17 cellular contexts compared by ENCODE assay signal in the genomic region with DNA sequence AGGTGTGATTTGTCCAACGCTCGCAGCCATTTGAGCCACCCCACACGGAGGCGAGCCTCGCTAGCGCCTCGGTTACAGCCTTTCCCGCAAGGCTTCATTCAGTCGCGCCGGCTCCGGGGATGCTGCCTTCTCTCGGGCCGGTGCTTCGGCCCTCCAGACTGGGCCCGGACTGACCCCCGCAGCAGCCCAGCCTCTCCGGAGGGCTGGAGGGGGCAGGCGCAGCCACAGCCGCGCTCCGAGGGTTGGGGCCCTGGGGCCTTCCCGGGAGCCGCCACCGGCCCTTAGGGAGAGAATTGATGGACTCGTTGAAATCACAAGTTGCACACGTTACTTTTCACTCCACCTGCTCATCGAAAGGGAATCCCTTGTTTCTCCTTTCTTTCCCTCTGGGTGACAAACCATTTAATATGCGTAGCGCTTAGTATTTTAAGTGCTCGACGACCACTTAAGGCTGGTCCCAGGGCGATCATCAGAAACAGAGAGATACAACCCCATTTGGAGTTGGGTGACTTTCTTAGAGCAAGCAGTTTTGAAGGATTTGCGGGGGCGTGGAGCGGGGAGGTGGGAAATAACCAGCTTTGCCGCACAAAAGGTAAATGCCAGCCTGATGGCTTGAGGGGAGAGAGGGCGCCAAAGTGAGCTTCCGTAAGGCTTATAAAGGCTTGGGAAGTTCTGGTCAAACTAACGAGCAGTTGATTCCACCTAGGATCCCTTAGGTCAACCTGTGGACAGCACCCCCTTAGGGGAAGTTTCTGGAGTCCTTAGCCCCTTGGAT. TPM values are rescaled to one million over a fixed set of nuclear protein-coding genes. Genes with fewer than 3 reads are reported as not detected.
DNase-seq lines count a peak whose midpoint lies in the region; ATAC-seq and TF ChIP-seq lines count a peak whose summit lies in the region.
"Had no signal": no experiment of that assay in that cellular context is flagged by ENCODE, and none has a peak within 500 bp of the region (broad histone marks: within the 10 kb centered on the region; RNA-seq: fewer than 3 reads in every experiment).

No MANE protein-coding gene starts in this region.

- peak overlapping the region in 6 of 8 donors; percentile 10 to 65 (median 50) for H3K4me3 Mint-ChIP-seq in naive B cell
- H3K4me3 Mint-ChIP-seq: activated CD4-positive, alpha-beta T cell treated with anti-CD3 and anti-CD28 coated beads, Interleukin-2, amount 10 ng/mL, durations not matched to agents 7 days and 5 days; dendritic cell treated with granulocyte-macrophage colony-stimulating factor and Interleukin-4, amounts not matched to agents 40 ng/mL and 50 ng/mL, for 4 days; HFFc6; T-helper 1 cell treated with Interleukin-12 subunit alpha and Interleukin-12 subunit beta and Interleukin-4 antibody, amounts not matched to agents 30 μg/mL and 1 μg/mL, for 36 hours had no signal

- H3K4me1 ChIP-seq in heart right ventricle = peaks cover 0 to 6% (median 0%) of the 10 kb centered on the region in 9 donors
- H3K4me1 ChIP-seq: parathyroid adenoma, Peyer's patch, transverse colon had no signal

- no peak for DNase-seq in heart right ventricle
- DNase-seq in cardiac septum (ENCODE audit: low spot score) = no peak
- peak in 27 of 42 donors; percentile 3 to 60 (median 21) for DNase-seq in head of caudate nucleus
- no peak for DNase-seq in naive B cell
- DNase-seq in NCI-H2081 treated with DMSO at 0.1 percent for 48 hours (lab: John Stamatoyannopoulos, UW) = no peak
- DNase-seq in RWPE1 (ENCODE audit: low spot score) = no peak
- DNase-seq: ACHN; activated CD4-positive, alpha-beta T cell treated with anti-CD3 and anti-CD28 coated beads, Interleukin-2, amount 10 ng/mL, durations not matched to agents 7 days and 5 days; HFFc6; NCI-H524 treated with DMSO at 0.1 percent for 48 hours; Peyer's patch; transverse colon had no signal

- peaks cover 32 to 34% (median 33%) of the 10 kb centered on the region in 3 donors for H3K27me3 Mint-ChIP-seq in naive B cell

- H3K36me3 ChIP-seq in heart right ventricle = no peaks in the 10 kb centered on the region
- H3K36me3 ChIP-seq: Peyer's patch, transverse colon had no signal

- H3K36me3 Mint-ChIP-seq in naive B cell = no peaks in the 10 kb centered on the region

- H3K9me3 Mint-ChIP-seq in naive B cell = no peaks in the 10 kb centered on the region
- H3K9me3 Mint-ChIP-seq: activated CD4-positive, alpha-beta T cell treated with anti-CD3 and anti-CD28 coated beads, Interleukin-2, amount 10 ng/mL, durations not matched to agents 7 days and 5 days; dendritic cell treated with granulocyte-macrophage colony-stimulating factor and Interleukin-4, amounts not matched to agents 40 ng/mL and 50 ng/mL, for 4 days; HFFc6; T-helper 1 cell treated with Interleukin-12 subunit alpha and Interleukin-12 subunit beta and Interleukin-4 antibody, amounts not matched to agents 30 μg/mL and 1 μg/mL, for 36 hours had no signal

- CTCF ChIA-PET in RWPE1 (lab: Yijun Ruan, JAX) = no interaction called here

- POLR2A ChIA-PET in RWPE1 (lab: Yijun Ruan, JAX; ENCODE audit: low non-redundant PET) = no interaction called here

- H3K27ac Mint-ChIP-seq in naive B cell = no peak overlapping the region
- H3K27ac Mint-ChIP-seq: activated CD4-positive, alpha-beta T cell treated with anti-CD3 and anti-CD28 coated beads, Interleukin-2, amount 10 ng/mL, durations not matched to agents 7 days and 5 days; dendritic cell treated with granulocyte-macrophage colony-stimulating factor and Interleukin-4, amounts not matched to agents 40 ng/mL and 50 ng/mL, for 4 days; HFFc6; T-helper 1 cell treated with Interleukin-12 subunit alpha and Interleukin-12 subunit beta and Interleukin-4 antibody, amounts not matched to agents 30 μg/mL and 1 μg/mL, for 36 hours had no signal

- no peak for TF ChIP-seq CTCF in heart right ventricle (IDR thresholded peaks at IDR 0.05)
- TF ChIP-seq CTCF in RWPE1 (conservative IDR thresholded peaks at IDR 0.05; ENCODE audit: low read depth) = no peak

- 33 to 49% methylated on average over 40 of the region's 40 CpGs for WGBS in heart right ventricle, 2 donors

- peaks cover 0 to 3% (median 3%) of the 10 kb centered on the region in 3 donors for H3K4me1 Mint-ChIP-seq in naive B cell
- H3K4me1 Mint-ChIP-seq: activated CD4-positive, alpha-beta T cell treated with anti-CD3 and anti-CD28 coated beads, Interleukin-2, amount 10 ng/mL, durations not matched to agents 7 days and 5 days had no signal

- peak overlapping the region in 6 of 10 donors; percentile 18 to 41 (median 34) for H3K4me3 ChIP-seq in heart right ventricle
- H3K4me3 ChIP-seq: transverse colon had no signal

- peak in 5 of 8 donors; percentile 26 to 47 (median 38) for ATAC-seq in heart right ventricle
- peak in 1 of 2 donors; percentile 21 for ATAC-seq in naive B cell (ENCODE audit: low read depth in 2 of 2)
- no peak for ATAC-seq in HG03108 (IDR thresholded peaks at IDR 0.05; ENCODE audit: unreplicated experiment)
- ATAC-seq in HG03025 (IDR thresholded peaks at IDR 0.05; ENCODE audit: low FRiP score, unreplicated experiment) = no peak

- no peaks in the 10 kb centered on the region for H3K9me3 ChIP-seq in heart right ventricle
- H3K9me3 ChIP-seq: Peyer's patch, transverse colon had no signal

- intact Hi-C loops in heart right ventricle (cut with DNase I) = no loop called here
- intact Hi-C loops in cardiac septum (cut with DNase I) = no loop called here
- intact Hi-C loops in head of caudate nucleus (cut with DNase I) = no loop called here

- peaks cover 0 to 15% (median 0%) of the 10 kb centered on the region in 7 donors for H3K27me3 ChIP-seq in heart right ventricle
- H3K27me3 ChIP-seq: Peyer's patch had no signal

- H3K27ac ChIP-seq in heart right ventricle = no peak overlapping the region
- H3K27ac ChIP-seq in RWPE1 = no peak overlapping the region
- H3K27ac ChIP-seq: parathyroid adenoma, Peyer's patch, transverse colon had no signal

RNA-seq across cellular contexts. Expression of a gene that starts 24.6 kb away (rescaled TPM):
- total RNA-seq in heart right ventricle = 100 to 1,000 TPM in 6 of 10 donors, 10 to 100 TPM in 4; 63.3 to 201 (median 115) TPM
- polyA plus RNA-seq in heart right ventricle = 10 to 100 TPM; 12.4 to 16.4 TPM
- total RNA-seq in cardiac septum = 195 TPM
- polyA plus RNA-seq in naive B cell (ENCODE audit: low read depth in 6 of 6) = 1 to 10 TPM in 4 of 6 donors, under 1 TPM in 2; 0.23 to 3.6 (median 2.0) TPM
- total RNA-seq: activated CD4-positive, alpha-beta T cell treated with anti-CD3 and anti-CD28 coated beads, Interleukin-2, amount 10 ng/mL, durations not matched to agents 7 days and 5 days had no signal

Comparison
In these comparisons a context has a peak if more than half of its experiments do, and no peak if none do; other contexts are left out.
1. ATAC-seq: peak in heart right ventricle (5 of 8); none in HG03108 (single experiment) and HG03025 (single experiment).
2. DNase-seq: peak in head of caudate nucleus (27 of 42); none in heart right ventricle (0 of 2), cardiac septum (single experiment), naive B cell (single experiment), NCI-H2081 treated with DMSO at 0.1 percent for 48 hours (single experiment) and RWPE1 (single experiment).